11 cellular contexts compared by ENCODE assay signal in genomic region chr22:17919276-17920144, GRCh38.
DNase-seq lines count a peak whose midpoint lies in the region; ATAC-seq and TF ChIP-seq lines count a peak whose summit lies in the region.
"Had no signal": no experiment of that assay in that cellular context is flagged by ENCODE, and none has a peak within 500 bp of the region (broad histone marks: within the 10 kb centered on the region; RNA-seq: fewer than 3 reads in every experiment).

No MANE protein-coding gene starts in this region.

- H3K4me3 Mint-ChIP-seq in activated T-helper 17 cell treated with anti-CD3 and anti-CD28 coated beads, Interleukin-2, amount 50 U/mL, for 72 hours, result no peak overlapping the region
- H3K4me3 Mint-ChIP-seq: activated T-cell treated with anti-CD3 and anti-CD28 coated beads, Interleukin-2, amount 50 U/mL, for 72 hours; CD8-positive, alpha-beta T cell; dendritic cell treated with granulocyte-macrophage colony-stimulating factor and Interleukin-4, amounts not matched to agents 40 ng/mL and 50 ng/mL, for 4 days had no signal

- DNase-seq in right atrium auricular region (ENCODE audit: low spot score), result no peak
- no peak for DNase-seq in NCI-H2081 treated with DMSO at 0.1 percent for 48 hours (lab: John Stamatoyannopoulos, UW)
- no peak for DNase-seq in T1000 (lab: John Stamatoyannopoulos, UW)
- DNase-seq in NCI-H82 (lab: John Stamatoyannopoulos, UW), result no peak
- DNase-seq: activated T-cell treated with anti-CD3 and anti-CD28 coated beads, Interleukin-2, amount 50 U/mL, for 72 hours; CD8-positive, alpha-beta T cell had no signal

- TF ChIP-seq CTCF in right atrium auricular region (IDR thresholded peaks at IDR 0.05), result no peak

- ATAC-seq in activated T-helper 17 cell treated with anti-CD3 and anti-CD28 coated beads, Interleukin-2, amount 50 U/mL, for 72 hours (replicated peaks), result no peak
- no peak for ATAC-seq in HG02981 (IDR thresholded peaks at IDR 0.05; ENCODE audit: unreplicated experiment)
- ATAC-seq: activated T-cell treated with anti-CD3 and anti-CD28 coated beads, Interleukin-2, amount 50 U/mL, for 72 hours; CD8-positive, alpha-beta T cell had no signal

- no peaks in the 10 kb centered on the region for H3K27me3 Mint-ChIP-seq in activated T-helper 17 cell treated with anti-CD3 and anti-CD28 coated beads, Interleukin-2, amount 50 U/mL, for 72 hours

- H3K4me1 ChIP-seq in HUES6 (ENCODE audit: control insufficient read depth, insufficient read depth, low read length) (peaks cover 53% of the 10 kb centered on the region), right atrium auricular region (peaks cover 0 to 87% of the 10 kb centered on the region in 2 donors), skeletal muscle tissue (ENCODE audit: control insufficient read depth in 3 of 3, insufficient read depth in 3 of 3, low read length in 3 of 3) (peaks cover 60 to 93% (median 81%) of the 10 kb centered on the region in 3 donors)

- H3K4me3 ChIP-seq in HUES6 (ENCODE audit: low read depth, low read length), result peak overlapping the region; percentile 25; the same call in 1 of the 2 replicates
- H3K4me3 ChIP-seq in right atrium auricular region, result peak overlapping the region in 1 of 2 donors; percentile 20
- H3K4me3 ChIP-seq in skeletal muscle tissue (ENCODE audit: low read length in 3 of 3), result peak overlapping the region in 2 of 3 donors; percentile 1 to 36

- H3K9me3 ChIP-seq in HUES6 (ENCODE audit: control insufficient read depth, insufficient read depth, low read depth, low read length) (no peaks in the 10 kb centered on the region), right atrium auricular region (no peaks in the 10 kb centered on the region), skeletal muscle tissue (ENCODE audit: control insufficient read depth in 3 of 3, low read length in 3 of 3) (no peaks in the 10 kb centered on the region)

- no peaks in the 10 kb centered on the region for H3K9me3 Mint-ChIP-seq in activated T-helper 17 cell treated with anti-CD3 and anti-CD28 coated beads, Interleukin-2, amount 50 U/mL, for 72 hours
- H3K9me3 Mint-ChIP-seq: activated T-cell treated with anti-CD3 and anti-CD28 coated beads, Interleukin-2, amount 50 U/mL, for 72 hours; CD8-positive, alpha-beta T cell; dendritic cell treated with granulocyte-macrophage colony-stimulating factor and Interleukin-4, amounts not matched to agents 40 ng/mL and 50 ng/mL, for 4 days had no signal

- H3K36me3 ChIP-seq in HUES6 (ENCODE audit: control insufficient read depth, insufficient read depth, low read length) (no peaks in the 10 kb centered on the region), right atrium auricular region (no peaks in the 10 kb centered on the region), skeletal muscle tissue (ENCODE audit: control insufficient read depth in 3 of 3, insufficient read depth in 3 of 3, low read length in 3 of 3) (no peaks in the 10 kb centered on the region)

- H3K27ac ChIP-seq in HUES6 (ENCODE audit: low read depth, low read length) (peak overlapping the region; percentile 47; the same call in 1 of the 2 replicates), right atrium auricular region (peak overlapping the region; percentile 87 to 94), skeletal muscle tissue (ENCODE audit: low read depth, low read length) (peak overlapping the region; percentile 52)

- H3K36me3 Mint-ChIP-seq in activated T-helper 17 cell treated with anti-CD3 and anti-CD28 coated beads, Interleukin-2, amount 50 U/mL, for 72 hours (ENCODE audit: low read depth), result no peaks in the 10 kb centered on the region
- H3K36me3 Mint-ChIP-seq: CD8-positive, alpha-beta T cell had no signal

- peaks cover 30% of the 10 kb centered on the region for H3K4me1 Mint-ChIP-seq in activated T-helper 17 cell treated with anti-CD3 and anti-CD28 coated beads, Interleukin-2, amount 50 U/mL, for 72 hours

- H3K27me3 ChIP-seq in HUES6 (ENCODE audit: control insufficient read depth, insufficient read depth, low read length) (no peaks in the 10 kb centered on the region), right atrium auricular region (no peaks in the 10 kb centered on the region), skeletal muscle tissue (ENCODE audit: control insufficient read depth in 3 of 3, insufficient read depth in 3 of 3, low read length in 3 of 3) (no peaks in the 10 kb centered on the region)

- peak overlapping the region; percentile 18 for H3K27ac Mint-ChIP-seq in activated T-helper 17 cell treated with anti-CD3 and anti-CD28 coated beads, Interleukin-2, amount 50 U/mL, for 72 hours
- H3K27ac Mint-ChIP-seq: activated T-cell treated with anti-CD3 and anti-CD28 coated beads, Interleukin-2, amount 50 U/mL, for 72 hours; CD8-positive, alpha-beta T cell; dendritic cell treated with granulocyte-macrophage colony-stimulating factor and Interleukin-4, amounts not matched to agents 40 ng/mL and 50 ng/mL, for 4 days had no signal

- peak overlapping the region; percentile 57 for H3K9ac ChIP-seq in HUES6 (ENCODE audit: low read length)
- peak overlapping the region in 2 of 3 donors; percentile 59 to 69 for H3K9ac ChIP-seq in skeletal muscle tissue (ENCODE audit: low read depth in 1 of 3, low read length in 3 of 3)
